ENCODE assay signal across 10 cellular contexts in genomic region chr2:3535467-3535793, GRCh38. TPM values are rescaled to one million over a fixed set of nuclear protein-coding genes. Genes with fewer than 3 reads are reported as not detected.
DNase-seq lines count a peak whose midpoint lies in the region; ATAC-seq and TF ChIP-seq lines count a peak whose summit lies in the region.
"Had no signal": no experiment of that assay in that cellular context is flagged by ENCODE, and none has a peak within 500 bp of the region (broad histone marks: within the 10 kb centered on the region; RNA-seq: fewer than 3 reads in every experiment).

No MANE protein-coding gene starts in this region.

- H3K36me3 ChIP-seq in heart right ventricle (peaks cover 0 to 46% (median 0%) of the 10 kb centered on the region in 9 donors), vagina (peaks cover 0 to 9% of the 10 kb centered on the region in 2 donors)

- H3K4me3 ChIP-seq in heart right ventricle (peak overlapping the region in 9 of 10 donors; percentile 28 to 64 (median 52)), choroid plexus epithelial cell (ENCODE audit: low read depth, low read length) (peak overlapping the region; percentile 48), vagina (peak overlapping the region; percentile 42)
- H3K4me3 ChIP-seq: mucosa of descending colon had no signal

- peaks cover 0 to 2% (median 0%) of the 10 kb centered on the region in 7 donors for H3K9me3 Mint-ChIP-seq in naive B cell

- H3K4me3 Mint-ChIP-seq in naive B cell = peak overlapping the region; percentile 56 to 91 (median 80)

- H3K9me3 ChIP-seq in heart right ventricle (no peaks in the 10 kb centered on the region), vagina (no peaks in the 10 kb centered on the region)
- H3K9me3 ChIP-seq: mucosa of descending colon had no signal

- intact Hi-C loops in heart right ventricle (cut with DNase I) (no loop called here), cardiac septum (cut with DNase I) (loop anchor here (5.0 kb wide), 1 partner anchor 63 kb away; no protein-coding TSS in a partner anchor), vagina (cut with DNase I) (no loop called here)

- no peak for DNase-seq in heart right ventricle
- DNase-seq in cardiac septum (ENCODE audit: low spot score) = no peak
- no peak for DNase-seq in choroid plexus epithelial cell (ENCODE audit: low read depth)
- DNase-seq in naive B cell = no peak
- DNase-seq in vagina (ENCODE audit: extremely low spot score in 2 of 2) = no peak
- no peak for DNase-seq in iPS-NIHi7 (ENCODE audit: extremely low spot score)
- DNase-seq in NCI-H187 treated with DMSO at 0.1 percent for 48 hours (lab: John Stamatoyannopoulos, UW) = no peak
- DNase-seq: RPMI8226 had no signal

- no peaks in the 10 kb centered on the region for H3K27me3 Mint-ChIP-seq in naive B cell

- H3K4me1 Mint-ChIP-seq in naive B cell = peaks cover 7 to 15% (median 14%) of the 10 kb centered on the region in 3 donors

- ATAC-seq in heart right ventricle (no peak), naive B cell (ENCODE audit: low read depth in 2 of 2) (peak; percentile 18 to 37), HG03139 (IDR thresholded peaks at IDR 0.05; ENCODE audit: unreplicated experiment) (no peak)

- H3K36me3 Mint-ChIP-seq in naive B cell = no peaks in the 10 kb centered on the region

- no peak for TF ChIP-seq POLR2A in vagina (IDR thresholded peaks at IDR 0.05)

- H3K27me3 ChIP-seq in heart right ventricle (no peaks in the 10 kb centered on the region), vagina (no peaks in the 10 kb centered on the region)

- H3K27ac ChIP-seq in heart right ventricle (peak overlapping the region; percentile 74 to 98 (median 92)), vagina (peak overlapping the region; percentile 98)

- no peak for TF ChIP-seq CTCF in heart right ventricle (IDR thresholded peaks at IDR 0.05)
- TF ChIP-seq CTCF in choroid plexus epithelial cell (conservative IDR thresholded peaks at IDR 0.05; ENCODE audit: low read depth, low read length) = no peak
- no peak for TF ChIP-seq CTCF in vagina (IDR thresholded peaks at IDR 0.05)

- peaks cover 4 to 45% (median 22%) of the 10 kb centered on the region in 9 donors for H3K4me1 ChIP-seq in heart right ventricle
- peaks cover 24% of the 10 kb centered on the region for H3K4me1 ChIP-seq in vagina

- WGBS in heart right ventricle, 2 donors = 57% methylated on average over 5 of the region's 5 CpGs

- H3K27ac Mint-ChIP-seq in naive B cell = peak overlapping the region in 3 of 6 donors; percentile 10 to 86 (median 51)

RNA-seq across cellular contexts. Expression of gene ADI1, which starts 16.1 kb away (rescaled TPM):
- total RNA-seq in heart right ventricle (100 to 1,000 TPM; 100 to 204 (median 175) TPM), cardiac septum (135 TPM), vagina (26.3 TPM)
- polyA plus RNA-seq in heart right ventricle (100 to 1,000 TPM in 1 of 2 donors, 10 to 100 TPM in 1; 49.2 to 126 TPM), naive B cell (ENCODE audit: low read depth in 6 of 6) (10 to 100 TPM; 32.3 to 87.8 (median 37.1) TPM)

RNA-seq across cellular contexts. Expression of gene RNASEH1, which starts 22.7 kb away (rescaled TPM):
- 10 to 100 TPM; 17.3 to 24.0 (median 19.9) TPM for total RNA-seq in heart right ventricle
- 10 to 100 TPM in 1 of 2 donors, 1 to 10 TPM in 1; 8.7 to 15.3 TPM for polyA plus RNA-seq in heart right ventricle
- 21.4 TPM for total RNA-seq in cardiac septum
- polyA plus RNA-seq in naive B cell (ENCODE audit: low read depth in 6 of 6) = 10 to 100 TPM; 31.4 to 38.8 (median 36.2) TPM
- 17.2 TPM for total RNA-seq in vagina

RNA-seq across cellular contexts. Expression of gene RPS7, which starts 39.6 kb away (rescaled TPM):
- total RNA-seq in heart right ventricle = 100 to 1,000 TPM; 446 to 663 (median 505) TPM
- polyA plus RNA-seq in heart right ventricle = 1,000 to 10,000 TPM; 1,343 to 1,956 TPM
- total RNA-seq in cardiac septum = 489 TPM
- 1,000 to 10,000 TPM in 4 of 6 donors, 100 to 1,000 TPM in 2; 612 to 1,284 (median 1,085) TPM for polyA plus RNA-seq in naive B cell (ENCODE audit: low read depth in 6 of 6)
- 2,989 TPM for total RNA-seq in vagina

RNA-seq across cellular contexts. Expression of gene COLEC11, which starts 59.5 kb away (rescaled TPM):
- 1 to 10 TPM; 2.0 to 7.2 (median 4.1) TPM for total RNA-seq in heart right ventricle
- 10 to 100 TPM; 18.2 to 26.7 TPM for polyA plus RNA-seq in heart right ventricle
- total RNA-seq in cardiac septum = 3.1 TPM
- polyA plus RNA-seq in naive B cell (ENCODE audit: low read depth in 6 of 6) = not detected
- not detected for total RNA-seq in vagina

Comparison
In these comparisons a context has a peak if more than half of its experiments do, and no peak if none do; other contexts are left out.
1. ATAC-seq: peak in naive B cell (2 of 2); none in heart right ventricle (0 of 8) and HG03139 (single experiment).
2. Peak in every context shown above with its lines, with median percentiles within 50 percentile points of each other: H3K4me3 ChIP-seq.